14 cellular contexts compared by ENCODE assay signal in the genomic region with DNA sequence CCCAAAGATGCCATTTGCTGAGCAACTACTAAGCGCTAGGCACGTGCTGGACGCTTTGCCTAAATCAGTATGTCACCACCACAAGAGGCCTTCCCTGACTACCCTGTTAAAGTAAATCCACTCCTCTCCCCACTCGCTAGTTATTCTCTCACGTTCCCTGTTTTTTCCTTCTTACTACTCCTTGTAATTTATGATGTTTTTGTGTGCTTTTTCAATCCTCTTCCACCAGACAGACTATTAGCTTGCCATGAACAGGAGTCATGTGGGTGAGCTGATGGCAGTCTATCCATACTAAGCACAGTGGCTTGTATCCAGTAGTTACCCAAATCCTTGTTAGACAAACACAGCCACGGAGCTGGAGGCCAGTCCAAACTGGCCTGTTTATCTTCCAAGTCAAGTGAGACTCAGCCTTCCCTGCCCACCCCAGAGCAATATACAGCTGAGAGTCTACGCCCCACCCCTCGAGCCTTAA. TPM values are rescaled to one million over a fixed set of nuclear protein-coding genes. Genes with fewer than 3 reads are reported as not detected.
A peak's percentile ranks its signal among the peaks of the same experiment; 100 is the strongest.
DNase-seq lines count a peak whose midpoint lies in the region; ATAC-seq and TF ChIP-seq lines count a peak whose summit lies in the region.
"Had no signal": no experiment of that assay in that cellular context is flagged by ENCODE, and none has a peak within 500 bp of the region (broad histone marks: within the 10 kb centered on the region; RNA-seq: fewer than 3 reads in every experiment).

No MANE protein-coding gene starts in this region.

- ATAC-seq in activated naive CD8-positive, alpha-beta T cell treated with anti-CD3 and anti-CD28 coated beads, Interleukin-2, amount 50 U/mL, for 24 hours, result no peak
- ATAC-seq in left lobe of liver (peak; percentile 53), HG02981 (IDR thresholded peaks at IDR 0.05; ENCODE audit: unreplicated experiment) (no peak)

- TF ChIP-seq CTCF in brain microvascular endothelial cell (IDR thresholded peaks at IDR 0.05; ENCODE audit: low read depth, low read length, missing control alignments) (no peak), type B pancreatic cell (conservative IDR thresholded peaks at IDR 0.05) (no peak)

- H3K27ac ChIP-seq in brain microvascular endothelial cell, result peak overlapping the region; percentile 79

- DNase-seq in activated naive CD8-positive, alpha-beta T cell treated with anti-CD3 and anti-CD28 coated beads, Interleukin-2, amount 50 U/mL, for 24 hours, result no peak
- DNase-seq in activated naive CD8-positive, alpha-beta T cell treated with anti-CD3 and anti-CD28 coated beads for 36 hours, result no peak
- peak; percentile 31 for DNase-seq in brain microvascular endothelial cell
- DNase-seq in left lobe of liver (ENCODE audit: low spot score), result no peak
- no peak for DNase-seq in type B pancreatic cell (ENCODE audit: extremely low spot score, unreplicated experiment)
- DNase-seq in H4 (ENCODE audit: low spot score), result no peak
- no peak for DNase-seq in GM03348 (ENCODE audit: low spot score)
- DNase-seq: activated CD4-positive, alpha-beta T cell treated with anti-CD3 and anti-CD28 coated beads for 4 hours; activated naive CD8-positive, alpha-beta T cell treated with anti-CD3 and anti-CD28 coated beads, Interleukin-2, amount 10 ng/mL, durations not matched to agents 7 days and 5 days; NCI-H524 treated with DMSO at 0.1 percent for 48 hours; stimulated activated CD4-positive, alpha-beta T cell treated with anti-CD3 and anti-CD28 coated beads, Interleukin-4, amount 100 ng/mL, for 1 hour; substantia nigra had no signal

- H3K4me3 ChIP-seq in brain microvascular endothelial cell (ENCODE audit: low read depth, low read length), result no peak overlapping the region

- peak overlapping the region; percentile 52 for H3K27ac Mint-ChIP-seq in activated naive CD8-positive, alpha-beta T cell treated with anti-CD3 and anti-CD28 coated beads, Interleukin-2, amount 50 U/mL, for 24 hours
- H3K27ac Mint-ChIP-seq in activated naive CD8-positive, alpha-beta T cell treated with anti-CD3 and anti-CD28 coated beads for 36 hours, result no peak overlapping the region
- H3K27ac Mint-ChIP-seq in type B pancreatic cell, result peak overlapping the region; percentile 50
- H3K27ac Mint-ChIP-seq: activated naive CD8-positive, alpha-beta T cell treated with anti-CD3 and anti-CD28 coated beads, Interleukin-2, amount 10 ng/mL, durations not matched to agents 7 days and 5 days; B cell had no signal

- no peak overlapping the region for H3K4me3 Mint-ChIP-seq in activated naive CD8-positive, alpha-beta T cell treated with anti-CD3 and anti-CD28 coated beads, Interleukin-2, amount 50 U/mL, for 24 hours
- no peak overlapping the region for H3K4me3 Mint-ChIP-seq in activated naive CD8-positive, alpha-beta T cell treated with anti-CD3 and anti-CD28 coated beads for 36 hours
- peak overlapping the region; percentile 12 for H3K4me3 Mint-ChIP-seq in type B pancreatic cell
- H3K4me3 Mint-ChIP-seq: activated naive CD8-positive, alpha-beta T cell treated with anti-CD3 and anti-CD28 coated beads, Interleukin-2, amount 10 ng/mL, durations not matched to agents 7 days and 5 days; B cell had no signal

- no peaks in the 10 kb centered on the region for H3K36me3 ChIP-seq in brain microvascular endothelial cell (replicated peaks)

- H3K27me3 ChIP-seq in brain microvascular endothelial cell (replicated peaks), result no peaks in the 10 kb centered on the region

- H3K9me3 Mint-ChIP-seq in activated naive CD8-positive, alpha-beta T cell treated with anti-CD3 and anti-CD28 coated beads, Interleukin-2, amount 50 U/mL, for 24 hours, result no peaks in the 10 kb centered on the region
- H3K9me3 Mint-ChIP-seq in activated naive CD8-positive, alpha-beta T cell treated with anti-CD3 and anti-CD28 coated beads for 36 hours, result no peaks in the 10 kb centered on the region
- H3K9me3 Mint-ChIP-seq in type B pancreatic cell, result no peaks in the 10 kb centered on the region
- H3K9me3 Mint-ChIP-seq: activated naive CD8-positive, alpha-beta T cell treated with anti-CD3 and anti-CD28 coated beads, Interleukin-2, amount 10 ng/mL, durations not matched to agents 7 days and 5 days had no signal

- H3K36me3 Mint-ChIP-seq in activated naive CD8-positive, alpha-beta T cell treated with anti-CD3 and anti-CD28 coated beads, Interleukin-2, amount 50 U/mL, for 24 hours (ENCODE audit: low read depth), result no peaks in the 10 kb centered on the region
- H3K36me3 Mint-ChIP-seq in activated naive CD8-positive, alpha-beta T cell treated with anti-CD3 and anti-CD28 coated beads for 36 hours, result no peaks in the 10 kb centered on the region
- H3K36me3 Mint-ChIP-seq in type B pancreatic cell, result peaks cover 6% of the 10 kb centered on the region
- H3K36me3 Mint-ChIP-seq: activated naive CD8-positive, alpha-beta T cell treated with anti-CD3 and anti-CD28 coated beads, Interleukin-2, amount 10 ng/mL, durations not matched to agents 7 days and 5 days had no signal

- no peaks in the 10 kb centered on the region for H3K27me3 Mint-ChIP-seq in activated naive CD8-positive, alpha-beta T cell treated with anti-CD3 and anti-CD28 coated beads, Interleukin-2, amount 50 U/mL, for 24 hours
- H3K27me3 Mint-ChIP-seq in activated naive CD8-positive, alpha-beta T cell treated with anti-CD3 and anti-CD28 coated beads for 36 hours, result no peaks in the 10 kb centered on the region
- peaks cover 11% of the 10 kb centered on the region for H3K27me3 Mint-ChIP-seq in type B pancreatic cell
- H3K27me3 Mint-ChIP-seq: activated naive CD8-positive, alpha-beta T cell treated with anti-CD3 and anti-CD28 coated beads, Interleukin-2, amount 10 ng/mL, durations not matched to agents 7 days and 5 days had no signal

- peaks cover 43% of the 10 kb centered on the region for H3K4me1 Mint-ChIP-seq in activated naive CD8-positive, alpha-beta T cell treated with anti-CD3 and anti-CD28 coated beads, Interleukin-2, amount 50 U/mL, for 24 hours
- peaks cover 27% of the 10 kb centered on the region for H3K4me1 Mint-ChIP-seq in activated naive CD8-positive, alpha-beta T cell treated with anti-CD3 and anti-CD28 coated beads for 36 hours
- H3K4me1 Mint-ChIP-seq in type B pancreatic cell (ENCODE audit: unreplicated experiment), result peaks cover 33% of the 10 kb centered on the region

- in situ Hi-C loops in brain microvascular endothelial cell (cut with HindIII; ENCODE audit: low pct_ligation_motif_present, low sequenced_read_pairs), result no loop called here

RNA-seq across cellular contexts. Expression of a gene that starts 41.2 kb away (rescaled TPM):
- under 1 TPM; 0.18 to 0.19 TPM for total RNA-seq in activated naive CD8-positive, alpha-beta T cell treated with anti-CD3 and anti-CD28 coated beads for 36 hours
- 0.38 TPM for total RNA-seq in left lobe of liver
- total RNA-seq in type B pancreatic cell (ENCODE audit: low replicate concordance), result 22.9 and 56.4 TPM in 2 replicates
- not detected in 2 replicates for total RNA-seq in H4 (2014; rRNA removed; shearing (Covaris generic))

RNA-seq across cellular contexts. Expression of a gene that starts 50.9 kb away (rescaled TPM):
- 10 to 100 TPM; 40.4 to 45.1 TPM for total RNA-seq in activated naive CD8-positive, alpha-beta T cell treated with anti-CD3 and anti-CD28 coated beads for 36 hours
- 13.1 TPM for total RNA-seq in left lobe of liver
- 30.7 and 36.0 TPM in 2 replicates for total RNA-seq in type B pancreatic cell (ENCODE audit: low replicate concordance)
- 27.8 and 30.4 TPM in 2 replicates for total RNA-seq in H4 (2014; rRNA removed; shearing (Covaris generic))

Comparison
In these comparisons a context has a peak if more than half of its experiments do, and no peak if none do; other contexts are left out.
1. RNA of a gene that starts 41.2 kb away (total RNA-seq): 22.9 to 56.4 TPM in type B pancreatic cell; 0.38 TPM in left lobe of liver (single experiment), 0.18 to 0.19 TPM in activated naive CD8-positive, alpha-beta T cell treated with anti-CD3 and anti-CD28 coated beads for 36 hours and not detected in H4; every median in the first group is over 10 times any median in the second.